Comparison of ENCODE assay signal across 8 cellular contexts in genomic region chr22:36528336-36528735, GRCh38. TPM values are rescaled to one million over a fixed set of nuclear protein-coding genes. Genes with fewer than 3 reads are reported as not detected.
A peak's percentile ranks its signal among the peaks of the same experiment; 100 is the strongest.
DNase-seq lines count a peak whose midpoint lies in the region; ATAC-seq and TF ChIP-seq lines count a peak whose summit lies in the region.

No MANE protein-coding gene starts in this region.

- no peak for TF ChIP-seq CTCF in WTC11 (IDR thresholded peaks at IDR 0.05)
- TF ChIP-seq CTCF in foreskin keratinocyte (conservative IDR thresholded peaks at IDR 0.05) = no peak
- no peak for TF ChIP-seq CTCF in psoas muscle (IDR thresholded peaks at IDR 0.05)

- no peaks in the 10 kb centered on the region for H3K9me3 ChIP-seq in psoas muscle

- ATAC-seq in WTC11 (no peak), foreskin keratinocyte (no peak), psoas muscle (peak in 3 of 4 donors; percentile 11 to 30 (median 23)), HG03378 (IDR thresholded peaks at IDR 0.05; ENCODE audit: unreplicated experiment) (no peak), GM21737 (IDR thresholded peaks at IDR 0.05; ENCODE audit: unreplicated experiment) (no peak), HG03175 (IDR thresholded peaks at IDR 0.05; ENCODE audit: unreplicated experiment) (no peak)

- H3K27ac ChIP-seq in foreskin keratinocyte (peak overlapping the region; percentile 68), psoas muscle (peak overlapping the region; percentile 95)

- intact Hi-C loops in psoas muscle (cut with DNase I) = loop anchor here in 1 of 2 donors (2.0 kb wide), 1 partner anchor 46 kb away; no protein-coding TSS in a partner anchor

- peak overlapping the region; percentile 95 for H3K4me3 Mint-ChIP-seq in WTC11

- WGBS in psoas muscle, 3 donors = 1 to 2% (median 2%) methylated on average over 8 of the region's 8 CpGs

- peak overlapping the region; percentile 99 for H3K27ac Mint-ChIP-seq in WTC11

- peaks cover 12% of the 10 kb centered on the region for H3K4me1 ChIP-seq in foreskin keratinocyte
- H3K4me1 ChIP-seq in psoas muscle = peaks cover 17% of the 10 kb centered on the region

- peaks cover 9% of the 10 kb centered on the region for H3K27me3 Mint-ChIP-seq in WTC11 (ENCODE audit: low read depth)

- H3K36me3 Mint-ChIP-seq in WTC11 = peaks cover 46% of the 10 kb centered on the region

- H3K27me3 ChIP-seq in foreskin keratinocyte (no peaks in the 10 kb centered on the region), psoas muscle (ENCODE audit: insufficient read depth in 3 of 3, low read length in 2 of 3) (no peaks in the 10 kb centered on the region)

- POLR2A ChIA-PET in WTC11 (lab: Charles Lee) = interaction anchor here (0.6 kb wide), 1 partner anchor 196 kb away, joined by 4 read pairs; no protein-coding TSS in a partner anchor

- CTCF ChIA-PET in WTC11 (lab: Charles Lee) = interaction anchor here (0.8 to 1.4 kb wide), 4 partner anchors 172 to 246 kb away, joined by 3 read pairs; no protein-coding TSS in a partner anchor

- H3K4me1 Mint-ChIP-seq in WTC11 = peaks cover 9% of the 10 kb centered on the region

- DNase-seq in NCI-H82 (lab: John Stamatoyannopoulos, UW) (peak; percentile 37), NCI-H82 treated with DMSO at 0.1 percent for 48 hours (lab: John Stamatoyannopoulos, UW; ENCODE audit: unreplicated experiment) (no peak), WTC11 (ENCODE audit: low spot score) (no peak), foreskin keratinocyte (no peak), psoas muscle (no peak)

- peaks cover 7% of the 10 kb centered on the region for H3K9me3 Mint-ChIP-seq in WTC11

- H3K4me3 ChIP-seq in psoas muscle = peak overlapping the region; percentile 96

- peaks cover 22 to 43% of the 10 kb centered on the region in 2 donors for H3K36me3 ChIP-seq in psoas muscle (ENCODE audit: insufficient read depth in 1 of 2, low read depth in 1 of 2)

TF ChIP-seq in WTC11, 78 proteins besides CTCF, POLR2A, EP300 and RAD21 (continues in another document):
- TF ChIP-seq IRF2 (CRISPR knock-in tag; IDR thresholded peaks at IDR 0.05; ENCODE audit: borderline replicate concordance, low read depth) = no peak
- no peak for TF ChIP-seq FOXJ3 (CRISPR knock-in tag; IDR thresholded peaks at IDR 0.05; ENCODE audit: borderline replicate concordance)
- TF ChIP-seq ZSCAN18 (CRISPR knock-in tag; IDR thresholded peaks at IDR 0.05) = no peak
- no peak for TF ChIP-seq ARID4B (CRISPR knock-in tag; IDR thresholded peaks at IDR 0.05; ENCODE audit: borderline replicate concordance)
- no peak for TF ChIP-seq MYBL2 (CRISPR knock-in tag; IDR thresholded peaks at IDR 0.05)
- TF ChIP-seq TEAD4 (CRISPR knock-in tag; IDR thresholded peaks at IDR 0.05) = no peak
- TF ChIP-seq ATF6 (CRISPR knock-in tag; IDR thresholded peaks at IDR 0.05) = no peak
- TF ChIP-seq PREB (CRISPR knock-in tag; IDR thresholded peaks at IDR 0.05; ENCODE audit: borderline replicate concordance) = no peak
- no peak for TF ChIP-seq ATF3 (CRISPR knock-in tag; conservative IDR thresholded peaks at IDR 0.05)
- TF ChIP-seq ATF1 (CRISPR knock-in tag; IDR thresholded peaks at IDR 0.05) = no peak
- no peak for TF ChIP-seq ATF2 (CRISPR knock-in tag; IDR thresholded peaks at IDR 0.05; ENCODE audit: borderline replicate concordance, low read depth)
- TF ChIP-seq ZNF416 (CRISPR knock-in tag; IDR thresholded peaks at IDR 0.05) = no peak
- TF ChIP-seq SMAD4 (CRISPR knock-in tag; IDR thresholded peaks at IDR 0.05) = no peak

RNA-seq across cellular contexts. Expression of gene EIF3D, which starts 0.6 kb away (rescaled TPM):
- total RNA-seq in WTC11 (2021) (211 to 237 TPM (median 216 TPM) in 3 replicates), foreskin keratinocyte (264 and 268 TPM in 2 replicates), psoas muscle (100 to 1,000 TPM; 102 to 125 (median 116) TPM)
- polyA plus RNA-seq in foreskin keratinocyte (258 and 261 TPM in 2 replicates), psoas muscle (100 to 1,000 TPM; 115 to 338 (median 140) TPM)

RNA-seq across cellular contexts. Expression of gene FOXRED2, which starts 21.5 kb away (rescaled TPM):
- total RNA-seq in WTC11 (2021) = 20.1 to 35.5 TPM (median 31.7 TPM) in 3 replicates
- 5.7 and 6.2 TPM in 2 replicates for total RNA-seq in foreskin keratinocyte
- polyA plus RNA-seq in foreskin keratinocyte = 2.5 and 3.2 TPM in 2 replicates
- 10 to 100 TPM in 1 of 4 donors, 1 to 10 TPM in 3; 6.4 to 10.2 (median 7.9) TPM for total RNA-seq in psoas muscle
- 1 to 10 TPM; 3.3 to 9.0 (median 5.0) TPM for polyA plus RNA-seq in psoas muscle

RNA-seq across cellular contexts. Expression of gene TXN2, which starts 46.9 kb away (rescaled TPM):
- total RNA-seq in WTC11 (2021) (57.6 to 61.6 TPM (median 58.8 TPM) in 3 replicates), foreskin keratinocyte (27.6 and 37.6 TPM in 2 replicates), psoas muscle (100 to 1,000 TPM in 3 of 4 donors, 10 to 100 TPM in 1; 83.9 to 146 (median 112) TPM)
- polyA plus RNA-seq in foreskin keratinocyte (89.9 and 92.2 TPM in 2 replicates), psoas muscle (100 to 1,000 TPM; 109 to 155 (median 115) TPM)

Comparison
In these comparisons a context has a peak if more than half of its experiments do, and no peak if none do; other contexts are left out.
1. ATAC-seq: peak in psoas muscle (3 of 4); none in WTC11 (single experiment), foreskin keratinocyte (single experiment), HG03378 (single experiment), GM21737 (single experiment) and HG03175 (single experiment).